Comparison of ENCODE assay signal across 8 cellular contexts in genomic region chr13:33541962-33542308, GRCh38.
DNase-seq lines count a peak whose midpoint lies in the region; ATAC-seq, FAIRE-seq and TF ChIP-seq lines count a peak whose summit lies in the region.

No MANE protein-coding gene starts in this region.

- peaks cover 13% of the 10 kb centered on the region for H3K4me1 ChIP-seq in BE2C
- peaks cover 18% of the 10 kb centered on the region for H3K4me1 ChIP-seq in KMS-11 (ENCODE audit: low read depth, poor library complexity, severe bottlenecking)

- peak overlapping the region; percentile 76; the same call in 1 of the 2 replicates for H2AFZ ChIP-seq in KMS-11 (ENCODE audit: low read depth)

- peaks cover 18 to 49% (median 40%) of the 10 kb centered on the region in 4 donors for H3K4me1 Mint-ChIP-seq in naive thymus-derived CD8-positive, alpha-beta T cell

- H3K4me3 ChIP-seq in BE2C (ENCODE audit: low read depth, low read length) (peak overlapping the region; percentile 53), KMS-11 (IDR thresholded peaks at IDR 0.05; ENCODE audit: insufficient read depth, low read depth, low read length) (no peak overlapping the region)

- H3K27ac Mint-ChIP-seq in naive thymus-derived CD8-positive, alpha-beta T cell: peak overlapping the region; percentile 99 to 100 (median 100)

- peak overlapping the region; percentile 88 for H3K9ac ChIP-seq in KMS-11

- H3K4me3 Mint-ChIP-seq in naive thymus-derived CD8-positive, alpha-beta T cell: peak overlapping the region; percentile 91 to 98 (median 95)

- no peaks in the 10 kb centered on the region for H3K27me3 Mint-ChIP-seq in naive thymus-derived CD8-positive, alpha-beta T cell

- no peak for ATAC-seq in naive thymus-derived CD8-positive, alpha-beta T cell

- H3K36me3 Mint-ChIP-seq in naive thymus-derived CD8-positive, alpha-beta T cell: no peaks in the 10 kb centered on the region

- TF ChIP-seq CTCF in BE2C (IDR thresholded peaks at IDR 0.05; ENCODE audit: low read depth, low read length) (no peak), KMS-11 (conservative IDR thresholded peaks at IDR 0.05; ENCODE audit: low read depth, low read length) (no peak)

- peak overlapping the region; percentile 63; the same call in 1 of the 2 replicates for H3K4me2 ChIP-seq in KMS-11

- peak; percentile 51 for FAIRE-seq in colon (lab: Jason Lieb, UNC)

- POLR2A ChIA-PET in naive thymus-derived CD8-positive, alpha-beta T cell (lab: Charles Lee): interaction anchor here (0.9 to 2.8 kb wide), 3 partner anchors 955 to 1003 kb away, joined by 3 to 24 read pairs (median 6); partner anchors contain the start of genes N4BP2L2 and PDS5B

- DNase-seq in BE2C (no peak), NCI-H2196 (lab: John Stamatoyannopoulos, UW; ENCODE audit: unreplicated experiment) (no peak), NCI-H345 (lab: John Stamatoyannopoulos, UW) (no peak), NCI-H187 treated with DMSO at 0.1 percent for 48 hours (lab: John Stamatoyannopoulos, UW) (no peak)
- DNase-seq in naive thymus-derived CD8-positive, alpha-beta T cell: no peak
- DNase-seq in stimulated activated CD4-positive, alpha-beta T cell treated with anti-CD3 and anti-CD28 coated beads, Interleukin-4, amount 100 ng/mL, for 24 hours: no peak

- H3K27ac ChIP-seq in KMS-11: peak overlapping the region; percentile 98

- no peaks in the 10 kb centered on the region for H3K27me3 ChIP-seq in BE2C
- no peaks in the 10 kb centered on the region for H3K27me3 ChIP-seq in KMS-11 (ENCODE audit: insufficient read depth, low read depth)

- no peaks in the 10 kb centered on the region for H3K79me2 ChIP-seq in KMS-11 (ENCODE audit: insufficient read depth, low read depth)

- no peaks in the 10 kb centered on the region for H4K20me1 ChIP-seq in KMS-11 (ENCODE audit: insufficient read depth)

- H3K9me3 Mint-ChIP-seq in naive thymus-derived CD8-positive, alpha-beta T cell: peaks cover 0 to 17% (median 0%) of the 10 kb centered on the region in 9 donors

- no peaks in the 10 kb centered on the region for H3K9me3 ChIP-seq in BE2C

- H3K36me3 ChIP-seq in BE2C (no peaks in the 10 kb centered on the region), KMS-11 (ENCODE audit: insufficient read depth) (no peaks in the 10 kb centered on the region)
